Comparison of ENCODE assay signal across 6 cellular contexts in the genomic region with DNA sequence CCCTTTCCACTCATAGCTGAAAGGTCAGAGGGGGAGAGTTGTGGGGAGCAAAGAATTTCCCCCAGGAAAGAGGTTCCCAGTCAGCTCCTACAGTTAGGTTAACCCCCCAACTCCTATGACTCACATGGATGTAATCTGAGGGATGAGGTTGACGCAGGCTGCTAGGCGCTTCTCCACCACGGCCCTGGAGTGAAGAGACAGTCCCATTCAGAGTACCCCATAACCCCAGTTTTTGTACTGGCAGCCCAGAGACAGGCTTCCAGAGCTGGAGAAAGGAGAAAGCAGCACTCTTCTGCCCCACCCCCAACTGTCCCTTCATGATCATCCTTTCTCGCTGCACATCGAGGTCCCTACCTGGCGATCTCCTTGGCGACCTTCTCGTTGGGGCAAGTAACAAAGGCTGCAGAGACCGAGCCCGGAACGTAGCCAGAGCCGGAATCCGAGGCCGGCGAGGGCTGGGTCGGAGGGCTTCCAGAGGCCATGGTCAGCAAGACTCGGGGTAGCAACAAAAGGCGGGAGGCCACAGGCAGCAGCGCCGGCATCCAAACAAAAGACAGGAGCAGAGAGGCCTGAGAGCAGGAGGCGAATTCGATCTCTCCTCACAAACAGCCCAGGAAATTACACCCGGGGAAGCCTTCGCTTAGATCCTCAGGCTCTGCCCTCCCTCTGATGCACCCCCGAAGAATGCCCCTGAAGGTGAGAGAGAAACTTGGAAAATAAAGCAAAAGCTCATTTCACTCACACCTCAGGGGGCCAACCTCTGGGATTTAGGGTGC. TPM values are rescaled to one million over a fixed set of nuclear protein-coding genes. Genes with fewer than 3 reads are reported as not detected.
A peak's percentile ranks its signal among the peaks of the same experiment; 100 is the strongest.
DNase-seq lines count a peak whose midpoint lies in the region; ATAC-seq and TF ChIP-seq lines count a peak whose summit lies in the region.

No MANE protein-coding gene starts in this region.

- no peaks in the 10 kb centered on the region for H3F3A ChIP-seq in Loucy (ENCODE audit: low read depth)

- peak overlapping the region; percentile 87 for H3K4me2 ChIP-seq in Loucy (ENCODE audit: low read depth, low read length, poor library complexity, severe bottlenecking)

- peak overlapping the region; percentile 91 for H3K9ac ChIP-seq in Loucy (ENCODE audit: low read depth, low read length, poor library complexity, severe bottlenecking)
- H3K9ac ChIP-seq in endodermal cell (ENCODE audit: extremely low read depth, low read length, poor library complexity, severe bottlenecking): peak overlapping the region; percentile 78

- ATAC-seq in HG03521 (IDR thresholded peaks at IDR 0.05; ENCODE audit: unreplicated experiment) (no peak), GM21528 (IDR thresholded peaks at IDR 0.05; ENCODE audit: low FRiP score, unreplicated experiment) (no peak)

- H3K4me1 Mint-ChIP-seq in endodermal cell: peaks cover 42% of the 10 kb centered on the region

- H3K36me3 ChIP-seq in Loucy (ENCODE audit: insufficient read depth, low read length): no peaks in the 10 kb centered on the region; the same call in 1 of the 2 replicates
- peaks cover 43% of the 10 kb centered on the region for H3K36me3 ChIP-seq in endodermal cell (ENCODE audit: control insufficient read depth, insufficient read depth, low read length)

- H3K9me3 Mint-ChIP-seq in endodermal cell: no peaks in the 10 kb centered on the region

- DNase-seq in AG08396 (ENCODE audit: low spot score) (peak; percentile 82), endodermal cell (no peak), skeletal muscle cell (ENCODE audit: low read depth) (peak; percentile 68)

- WGBS in endodermal cell (ENCODE audit: insufficient coverage in 1 of 2, insufficient read length in 1 of 2), 2 experiments: 1% methylated on average over 18 to 25 of the region's 25 CpGs

- no peak for TF ChIP-seq CTCF in Loucy (conservative IDR thresholded peaks at IDR 0.05; ENCODE audit: low read length)
- no peak for TF ChIP-seq CTCF in endodermal cell (conservative IDR thresholded peaks at IDR 0.05)

- peaks cover 59% of the 10 kb centered on the region for H3K79me2 ChIP-seq in Loucy (ENCODE audit: insufficient read depth, low read length)

- no peaks in the 10 kb centered on the region for H3K9me3 ChIP-seq in Loucy (ENCODE audit: insufficient read depth, low read depth, low read length)
- H3K9me3 ChIP-seq in endodermal cell (ENCODE audit: control insufficient read depth, low read length): no peaks in the 10 kb centered on the region

- H3K27ac ChIP-seq in endodermal cell (ENCODE audit: low read depth, low read length): peak overlapping the region; percentile 85

- no peaks in the 10 kb centered on the region for H3K27me3 Mint-ChIP-seq in endodermal cell (ENCODE audit: insufficient read depth)

- H3K4me1 ChIP-seq in Loucy (ENCODE audit: insufficient read depth, low read length, poor library complexity, severe bottlenecking): peaks cover 54% of the 10 kb centered on the region
- peaks cover 4% of the 10 kb centered on the region for H3K4me1 ChIP-seq in endodermal cell (ENCODE audit: control insufficient read depth, insufficient read depth, low read length)

- peak overlapping the region; percentile 97 for H3K4me3 Mint-ChIP-seq in endodermal cell

- H3K9me2 ChIP-seq in Loucy (replicated peaks; ENCODE audit: low read depth, low read length): no peaks in the 10 kb centered on the region

- peaks cover 39% of the 10 kb centered on the region for H3K36me3 Mint-ChIP-seq in endodermal cell (ENCODE audit: low read depth)

- peak overlapping the region; percentile 98 for H3K27ac Mint-ChIP-seq in endodermal cell

- peak overlapping the region; percentile 81 for H2AFZ ChIP-seq in Loucy (ENCODE audit: low read length)

- H3K4me3 ChIP-seq in Loucy (ENCODE audit: low read length, poor library complexity, severe bottlenecking) (peak overlapping the region; percentile 90), endodermal cell (ENCODE audit: low read length) (peak overlapping the region; percentile 97), skeletal muscle cell (ENCODE audit: low read depth, low read length) (peak overlapping the region; percentile 91)

- H4K20me1 ChIP-seq in Loucy (ENCODE audit: insufficient read depth, low read length, poor library complexity, severe bottlenecking): peaks cover 38% of the 10 kb centered on the region

- no peaks in the 10 kb centered on the region for H3K27me3 ChIP-seq in Loucy (ENCODE audit: insufficient read depth, low read length, poor library complexity, severe bottlenecking)
- no peaks in the 10 kb centered on the region for H3K27me3 ChIP-seq in endodermal cell (ENCODE audit: control insufficient read depth, insufficient read depth, low read length, poor library complexity, severe bottlenecking)

RNA-seq across cellular contexts. Expression of a gene that starts 0.6 kb away (rescaled TPM):
- total RNA-seq in endodermal cell: 100 to 1,000 TPM; 198 to 219 TPM
- polyA plus RNA-seq in endodermal cell (2013, experiment 1 of 2): 232 TPM
- 195 TPM for polyA plus RNA-seq in endodermal cell (2013, experiment 2 of 2)

RNA-seq across cellular contexts. Expression of a gene that starts 2.5 kb away (rescaled TPM):
- total RNA-seq in endodermal cell: 10 to 100 TPM; 90.2 to 94.2 TPM
- polyA plus RNA-seq in endodermal cell (2013, experiment 1 of 2): 63.4 TPM
- polyA plus RNA-seq in endodermal cell (2013, experiment 2 of 2): 54.7 TPM

RNA-seq across cellular contexts. Expression of a gene that starts 6.5 kb away (rescaled TPM):
- 10 to 100 TPM; 71.4 to 75.7 TPM for total RNA-seq in endodermal cell
- 71.2 TPM for polyA plus RNA-seq in endodermal cell (2013, experiment 1 of 2)
- polyA plus RNA-seq in endodermal cell (2013, experiment 2 of 2): 61.2 TPM

RNA-seq across cellular contexts. Expression of a gene that starts 25.7 kb away (rescaled TPM):
- 10 to 100 TPM; 56.6 to 94.3 TPM for total RNA-seq in endodermal cell
- 99.2 TPM for polyA plus RNA-seq in endodermal cell (2013, experiment 1 of 2)
- 95.4 TPM for polyA plus RNA-seq in endodermal cell (2013, experiment 2 of 2)

RNA-seq across cellular contexts. Expression of a gene that starts 37.1 kb away (rescaled TPM):
- total RNA-seq in endodermal cell: 10 to 100 TPM; 18.0 to 20.6 TPM
- polyA plus RNA-seq in endodermal cell (2013, experiment 1 of 2): 14.1 TPM
- polyA plus RNA-seq in endodermal cell (2013, experiment 2 of 2): 12.5 TPM
